11 cellular contexts compared by ENCODE assay signal in genomic region chr3:21894459-21895083, GRCh38.
DNase-seq lines count a peak whose midpoint lies in the region; ATAC-seq and TF ChIP-seq lines count a peak whose summit lies in the region.
"Had no signal": no experiment of that assay in that cellular context is flagged by ENCODE, and none has a peak within 500 bp of the region (broad histone marks: within the 10 kb centered on the region; RNA-seq: fewer than 3 reads in every experiment).

No MANE protein-coding gene starts in this region.

- H3K36me3 ChIP-seq in adipocyte (ENCODE audit: control insufficient read depth, insufficient read depth, low read length, severe bottlenecking) (no peaks in the 10 kb centered on the region), hepatocyte (replicated peaks; ENCODE audit: insufficient read depth, low read depth) (no peaks in the 10 kb centered on the region), upper lobe of right lung (no peaks in the 10 kb centered on the region)

- H3K4me3 ChIP-seq in adipocyte (ENCODE audit: low read length) = no peak overlapping the region
- no peak overlapping the region for H3K4me3 ChIP-seq in hepatocyte
- no peak overlapping the region for H3K4me3 ChIP-seq in upper lobe of right lung

- WGBS in hepatocyte (ENCODE audit: low lambda C conversion rate, missing lambda C conversion rate) = 56% methylated on average over 2 of the region's 2 CpGs

- H3K27me3 ChIP-seq in adipocyte (replicated peaks; ENCODE audit: control insufficient read depth, insufficient read depth, low read length) = no peaks in the 10 kb centered on the region
- H3K27me3 ChIP-seq in hepatocyte = no peaks in the 10 kb centered on the region
- H3K27me3 ChIP-seq in upper lobe of right lung = no peaks in the 10 kb centered on the region

- intact Hi-C loops in upper lobe of right lung (cut with DNase I) = no loop called here

- no peak overlapping the region for H2AFZ ChIP-seq in hepatocyte
- H2AFZ ChIP-seq: parathyroid adenoma had no signal

- DNase-seq in SIG-M5 treated with dmso at 0.1 percent for 504 hours (lab: John Stamatoyannopoulos, UW; ENCODE audit: unreplicated experiment) = peak; percentile 23
- no peak for DNase-seq in SIG-M5 (lab: John Stamatoyannopoulos, UW)
- peak; percentile 69 for DNase-seq in adipocyte (ENCODE audit: low read depth)
- DNase-seq in hepatocyte (ENCODE audit: low spot score) = peak; percentile 20
- no peak for DNase-seq in upper lobe of right lung
- no peak for DNase-seq in HPDE6-E6E7 (ENCODE audit: extremely low spot score)
- DNase-seq: COR-L47 had no signal

- H3K9me3 ChIP-seq in adipocyte (ENCODE audit: control insufficient read depth, low read length) = no peaks in the 10 kb centered on the region
- H3K9me3 ChIP-seq in hepatocyte (ENCODE audit: low read depth) = no peaks in the 10 kb centered on the region
- H3K9me3 ChIP-seq in upper lobe of right lung = no peaks in the 10 kb centered on the region

- H3K9me2 ChIP-seq in hepatocyte (replicated peaks; ENCODE audit: insufficient read depth) = no peaks in the 10 kb centered on the region

- H3K4me1 ChIP-seq in adipocyte (ENCODE audit: control insufficient read depth, insufficient read depth, low read length) (peaks cover 12% of the 10 kb centered on the region), hepatocyte (ENCODE audit: insufficient read depth) (peaks cover 5% of the 10 kb centered on the region), upper lobe of right lung (no peaks in the 10 kb centered on the region)
- H3K4me1 ChIP-seq: parathyroid adenoma had no signal

- no peak overlapping the region for H3K9ac ChIP-seq in adipocyte (ENCODE audit: low read length)
- H3K9ac ChIP-seq: parathyroid adenoma had no signal

- TF ChIP-seq CTCF in hepatocyte (IDR thresholded peaks at IDR 0.05; ENCODE audit: poor library complexity) (peak; percentile 82), upper lobe of right lung (IDR thresholded peaks at IDR 0.05) (peak; percentile 56)

- H3K4me2 ChIP-seq in hepatocyte = no peak overlapping the region

- no peak overlapping the region for H3K27ac ChIP-seq in hepatocyte
- H3K27ac ChIP-seq in upper lobe of right lung = no peak overlapping the region
- H3K27ac ChIP-seq: parathyroid adenoma had no signal

- H4K20me1 ChIP-seq in hepatocyte (ENCODE audit: insufficient read depth, poor library complexity, severe bottlenecking) = no peaks in the 10 kb centered on the region

- H3K79me2 ChIP-seq in hepatocyte = no peaks in the 10 kb centered on the region
- H3K79me2 ChIP-seq: parathyroid adenoma had no signal

- ATAC-seq in upper lobe of right lung = no peak
- ATAC-seq in HG03135 (IDR thresholded peaks at IDR 0.05; ENCODE audit: unreplicated experiment) = no peak
- no peak for ATAC-seq in GM18517 (IDR thresholded peaks at IDR 0.05; ENCODE audit: unreplicated experiment)
- ATAC-seq: activated T-helper 17 cell treated with anti-CD3 and anti-CD28 coated beads, Interleukin-2, amount 50 U/mL, for 72 hours had no signal

Comparison
In these comparisons a context has a peak if more than half of its experiments do, and no peak if none do; other contexts are left out.
1. DNase-seq: peak in SIG-M5 treated with dmso at 0.1 percent for 504 hours (single experiment), adipocyte (single experiment) and hepatocyte (single experiment); none in SIG-M5 (single experiment), upper lobe of right lung (single experiment) and HPDE6-E6E7 (single experiment).